In the genomic region with DNA sequence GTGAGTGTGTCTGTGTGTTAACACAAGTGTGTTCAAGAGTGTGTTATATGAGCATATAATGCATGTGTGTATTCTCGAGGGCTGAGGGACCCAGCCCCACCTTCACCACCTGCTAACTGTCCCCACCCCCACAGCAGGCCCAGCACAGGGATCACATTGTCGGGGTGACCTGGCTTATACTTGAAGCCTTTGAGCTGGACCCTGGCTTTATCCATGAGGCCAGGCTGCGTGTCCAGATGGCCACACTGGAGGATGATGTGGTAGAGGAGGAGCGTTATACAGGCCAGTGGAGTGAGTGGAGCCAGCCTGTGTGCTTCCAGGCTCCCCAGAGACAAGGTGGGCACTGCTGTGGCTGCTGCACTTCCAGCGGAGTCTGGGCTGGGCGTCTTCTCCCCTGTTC, we compare ENCODE assay signal across 28 cellular contexts. TPM values are rescaled to one million over a fixed set of nuclear protein-coding genes. Genes with fewer than 3 reads are reported as not detected.
"Had no signal": no experiment of that assay in that cellular context is flagged by ENCODE, and none has a peak within 500 bp of the region (broad histone marks: within the 10 kb centered on the region; RNA-seq: fewer than 3 reads in every experiment).

No MANE protein-coding gene starts in this region.

- H3K9me3 Mint-ChIP-seq: effector memory CD8-positive, alpha-beta T cell; memory B cell; natural killer cell; stimulated activated naive CD8-positive, alpha-beta T cell treated with anti-CD3 and anti-CD28 coated beads, Interleukin-15, amount 100 ng/mL, for 72 hours had no signal

- H3K27ac Mint-ChIP-seq: effector memory CD8-positive, alpha-beta T cell; natural killer cell; stimulated activated naive CD8-positive, alpha-beta T cell treated with anti-CD3 and anti-CD28 coated beads, Interleukin-15, amount 100 ng/mL, for 72 hours had no signal

- DNase-seq: cortex of kidney; effector memory CD8-positive, alpha-beta T cell; erythroblast; foreskin fibroblast; gastrocnemius medialis; heart left ventricle; kidney; natural killer cell; stimulated activated CD4-positive, alpha-beta T cell treated with anti-CD3 and anti-CD28 coated beads, Interleukin-12 subunit alpha, Interleukin-12 subunit beta, amount 100 ng/mL, for 4 hours; stimulated activated CD4-positive, alpha-beta T cell treated with anti-CD3 and anti-CD28 coated beads, Interleukin-1b, Interleukin-23, amount 100 ng/mL, for 48 hours; stimulated activated CD4-positive, alpha-beta T cell treated with anti-CD3 and anti-CD28 coated beads, Interleukin-4, amount 100 ng/mL, for 1 hour; stimulated activated CD8-positive, alpha-beta memory T cell treated with anti-CD3 and anti-CD28 coated beads, Interleukin-4, amount 100 ng/mL, for 48 hours; stimulated activated naive CD4-positive, alpha-beta T cell; stimulated activated naive CD8-positive, alpha-beta T cell treated with anti-CD3 and anti-CD28 coated beads, Interleukin-15, amount 100 ng/mL, for 72 hours; transverse colon had no signal

- H3K9me3 ChIP-seq: gastrocnemius medialis, heart left ventricle, neutrophil, prostate gland, right atrium auricular region, suprapubic skin, transverse colon, vagina had no signal

- H3K27me3 ChIP-seq: gastrocnemius medialis, heart left ventricle, hepatocyte, neutrophil, right atrium auricular region, suprapubic skin, transverse colon, vagina had no signal

- H3K27ac ChIP-seq: gastrocnemius medialis, heart left ventricle, hepatocyte, neutrophil, prostate gland, right atrium auricular region, suprapubic skin, transverse colon, vagina had no signal

- H3K79me2 ChIP-seq: hepatocyte had no signal

- H3K27me3 Mint-ChIP-seq: effector memory CD8-positive, alpha-beta T cell; memory B cell; stimulated activated naive CD8-positive, alpha-beta T cell treated with anti-CD3 and anti-CD28 coated beads, Interleukin-15, amount 100 ng/mL, for 72 hours had no signal

- H3K4me2 ChIP-seq: hepatocyte, smooth muscle cell had no signal

- H3K4me1 ChIP-seq: gastrocnemius medialis, heart left ventricle, prostate gland, right atrium auricular region, suprapubic skin, transverse colon, vagina had no signal

- H3K36me3 ChIP-seq: gastrocnemius medialis, heart left ventricle, neutrophil, prostate gland, right atrium auricular region, suprapubic skin, transverse colon, vagina had no signal

- H3K36me3 Mint-ChIP-seq: memory B cell, natural killer cell had no signal

- H3K4me3 ChIP-seq: gastrocnemius medialis, heart left ventricle, hepatocyte, lung, prostate gland, right atrium auricular region, smooth muscle cell, suprapubic skin, transverse colon, vagina had no signal

- H2AFZ ChIP-seq: hepatocyte had no signal

- H3K4me3 Mint-ChIP-seq: effector memory CD8-positive, alpha-beta T cell; memory B cell; natural killer cell; stimulated activated naive CD8-positive, alpha-beta T cell treated with anti-CD3 and anti-CD28 coated beads, Interleukin-15, amount 100 ng/mL, for 72 hours had no signal

RNA-seq across cellular contexts. Expression of a gene that starts 7.6 kb away (rescaled TPM):
- total RNA-seq: glomerular endothelial cell, hepatocyte, left lobe of liver, omental fat pad, right atrium auricular region, sciatic nerve, vagina had no signal
